In genomic region chr14:39469094-39469710, GRCh38 we compare ENCODE assay signal across 1 cellular context.
TF ChIP-seq lines count a peak whose summit lies in the region.

No MANE protein-coding gene starts in this region.

TF ChIP-seq in SK-N-SH, 30 proteins besides CTCF, POLR2A, EP300 and RAD21 (continued from another document):
- TF ChIP-seq RFX5 (IDR thresholded peaks at IDR 0.05; ENCODE audit: low read length) = no peak
- TF ChIP-seq POLR2AphosphoS5 (IDR thresholded peaks at IDR 0.05; ENCODE audit: low read depth, low read length) = no peak
- TF ChIP-seq RCOR1 (IDR thresholded peaks at IDR 0.05; ENCODE audit: low read length) = no peak
- no peak for TF ChIP-seq ELF1 (IDR thresholded peaks at IDR 0.05)
- no peak for TF ChIP-seq SMC3 (IDR thresholded peaks at IDR 0.05; ENCODE audit: low read depth, low read length)
- no peak for TF ChIP-seq JUND (IDR thresholded peaks at IDR 0.05)
- TF ChIP-seq TAF1 (IDR thresholded peaks at IDR 0.05; ENCODE audit: borderline replicate concordance, low read depth, low read length) = no peak
- TF ChIP-seq, protein P1, sequence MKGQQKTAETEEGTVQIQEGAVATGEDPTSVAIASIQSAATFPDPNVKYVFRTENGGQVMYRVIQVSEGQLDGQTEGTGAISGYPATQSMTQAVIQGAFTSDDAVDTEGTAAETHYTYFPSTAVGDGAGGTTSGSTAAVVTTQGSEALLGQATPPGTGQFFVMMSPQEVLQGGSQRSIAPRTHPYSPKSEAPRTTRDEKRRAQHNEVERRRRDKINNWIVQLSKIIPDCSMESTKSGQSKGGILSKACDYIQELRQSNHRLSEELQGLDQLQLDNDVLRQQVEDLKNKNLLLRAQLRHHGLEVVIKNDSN (IDR thresholded peaks at IDR 0.05; ENCODE audit: borderline replicate concordance, low read depth) = no peak
- TF ChIP-seq TCF12 (IDR thresholded peaks at IDR 0.05) = no peak
